Comparison of ENCODE assay signal across 29 cellular contexts in the genomic region with DNA sequence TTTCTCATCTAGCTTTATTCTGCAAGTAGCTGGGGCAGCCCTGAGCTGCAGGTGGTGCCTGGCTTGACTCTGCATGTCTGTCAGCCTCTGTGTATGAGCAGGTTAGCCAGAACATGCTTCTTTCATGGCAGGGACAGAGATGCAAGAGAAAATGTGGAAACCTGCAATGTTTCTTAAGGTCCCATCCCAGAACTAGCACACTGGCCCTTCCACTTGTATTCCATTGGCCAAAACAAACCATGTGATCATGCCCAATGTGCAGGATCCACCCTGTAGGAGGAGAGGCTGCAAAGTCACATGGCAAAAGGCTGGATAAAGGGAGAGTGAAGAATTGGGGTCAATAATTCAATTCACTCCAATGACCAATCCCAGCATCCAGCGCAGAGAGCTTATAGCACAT.
"Had no signal": no experiment of that assay in that cellular context is flagged by ENCODE, and none has a peak within 500 bp of the region (broad histone marks: within the 10 kb centered on the region; RNA-seq: fewer than 3 reads in every experiment).

No MANE protein-coding gene starts in this region.

- DNase-seq: dorsolateral prefrontal cortex; effector CD4-positive, alpha-beta T cell; foreskin fibroblast; gastrocnemius medialis; head of caudate nucleus; kidney; mucosa of descending colon; naive B cell; stimulated activated CD4-positive, alpha-beta T cell treated with anti-CD3 and anti-CD28 coated beads, Interleukin-12 subunit alpha, Interleukin-12 subunit beta, amount 100 ng/mL, for 4 hours; stimulated activated CD4-positive, alpha-beta T cell treated with anti-CD3 and anti-CD28 coated beads, Interleukin-1b, Interleukin-23, amount 100 ng/mL, for 48 hours; stimulated activated CD4-positive, alpha-beta T cell treated with anti-CD3 and anti-CD28 coated beads, Interleukin-4, amount 100 ng/mL, for 1 hour; stimulated activated CD8-positive, alpha-beta memory T cell treated with anti-CD3 and anti-CD28 coated beads, Interleukin-4, amount 100 ng/mL, for 48 hours; stimulated activated naive CD4-positive, alpha-beta T cell; stimulated activated naive CD8-positive, alpha-beta T cell treated with anti-CD3 and anti-CD28 coated beads, Interleukin-15, amount 100 ng/mL, for 72 hours; transverse colon; upper lobe of right lung had no signal

- H3K36me3 Mint-ChIP-seq: memory B cell; naive B cell; natural killer cell treated with Interleukin-12 subunit alpha and Interleukin-12 subunit beta and Interleukin-15 and Interleukin-18, amount 100 ng/mL, for 72 hours had no signal

- H3K4me3 ChIP-seq: dorsolateral prefrontal cortex, gastrocnemius medialis, lung, mucosa of descending colon, prostate gland, right atrium auricular region, smooth muscle cell, suprapubic skin, transverse colon, upper lobe of right lung, vagina had no signal

- H3K4me1 ChIP-seq: gastrocnemius medialis, prostate gland, right atrium auricular region, suprapubic skin, transverse colon, upper lobe of right lung, vagina had no signal

- H3K27ac Mint-ChIP-seq: memory B cell; naive B cell; natural killer cell treated with Interleukin-12 subunit alpha and Interleukin-12 subunit beta and Interleukin-15 and Interleukin-18, amount 100 ng/mL, for 72 hours; stimulated activated naive CD8-positive, alpha-beta T cell treated with anti-CD3 and anti-CD28 coated beads, Interleukin-15, amount 100 ng/mL, for 72 hours had no signal

- ATAC-seq: esophagus mucosa; gastrocnemius medialis; left lobe of liver; mucosa of descending colon; natural killer cell treated with Interleukin-12 subunit alpha and Interleukin-12 subunit beta and Interleukin-15 and Interleukin-18, amount 100 ng/mL, for 72 hours; sciatic nerve; stimulated activated naive CD8-positive, alpha-beta T cell treated with anti-CD3 and anti-CD28 coated beads, Interleukin-15, amount 100 ng/mL, for 72 hours; upper lobe of right lung had no signal

- H3K4me2 ChIP-seq: smooth muscle cell had no signal

- H3K9me3 ChIP-seq: gastrocnemius medialis, mucosa of descending colon, prostate gland, right atrium auricular region, suprapubic skin, transverse colon, upper lobe of right lung, vagina had no signal

- H3K4me3 Mint-ChIP-seq: memory B cell; naive B cell; natural killer cell treated with Interleukin-12 subunit alpha and Interleukin-12 subunit beta and Interleukin-15 and Interleukin-18, amount 100 ng/mL, for 72 hours; stimulated activated naive CD8-positive, alpha-beta T cell treated with anti-CD3 and anti-CD28 coated beads, Interleukin-15, amount 100 ng/mL, for 72 hours had no signal

- H3K9me3 Mint-ChIP-seq: natural killer cell treated with Interleukin-12 subunit alpha and Interleukin-12 subunit beta and Interleukin-15 and Interleukin-18, amount 100 ng/mL, for 72 hours; stimulated activated naive CD8-positive, alpha-beta T cell treated with anti-CD3 and anti-CD28 coated beads, Interleukin-15, amount 100 ng/mL, for 72 hours had no signal

- H3K27me3 ChIP-seq: right atrium auricular region, vagina had no signal

- FAIRE-seq: colon, kidney had no signal

- H3K36me3 ChIP-seq: gastrocnemius medialis, prostate gland, right atrium auricular region, suprapubic skin, transverse colon, upper lobe of right lung, vagina had no signal

- H3K27ac ChIP-seq: dorsolateral prefrontal cortex, epithelial cell of prostate, gastrocnemius medialis, prostate gland, right atrium auricular region, suprapubic skin, transverse colon, upper lobe of right lung, vagina had no signal

- H3K4me1 Mint-ChIP-seq: memory B cell had no signal
